ENCODE assay signal across 17 cellular contexts in genomic region chr5:82386576-82386975, GRCh38.
A peak's percentile ranks its signal among the peaks of the same experiment; 100 is the strongest.
DNase-seq lines count a peak whose midpoint lies in the region; ATAC-seq and TF ChIP-seq lines count a peak whose summit lies in the region.
"Had no signal": no experiment of that assay in that cellular context is flagged by ENCODE, and none has a peak within 500 bp of the region (broad histone marks: within the 10 kb centered on the region; RNA-seq: fewer than 3 reads in every experiment).

No MANE protein-coding gene starts in this region.

- H3K27me3 Mint-ChIP-seq in CD14-positive monocyte (ENCODE audit: low read depth in 3 of 3) = peaks cover 0 to 3% (median 2%) of the 10 kb centered on the region in 3 donors

- no peaks in the 10 kb centered on the region for H3K36me3 Mint-ChIP-seq in CD14-positive monocyte
- H3K36me3 Mint-ChIP-seq: immature natural killer cell had no signal

- no peak overlapping the region for H3K27ac Mint-ChIP-seq in CD14-positive monocyte
- H3K27ac Mint-ChIP-seq: immature natural killer cell; naive thymus-derived CD4-positive, alpha-beta T cell had no signal

- no peak overlapping the region for H3K4me3 Mint-ChIP-seq in CD14-positive monocyte
- H3K4me3 Mint-ChIP-seq: central memory CD8-positive, alpha-beta T cell; immature natural killer cell; naive thymus-derived CD4-positive, alpha-beta T cell had no signal

- H3K4me1 Mint-ChIP-seq in CD14-positive monocyte = peaks cover 5% of the 10 kb centered on the region
- H3K4me1 Mint-ChIP-seq: central memory CD8-positive, alpha-beta T cell had no signal

- TF ChIP-seq CTCF in CD14-positive monocyte (IDR thresholded peaks at IDR 0.05) = no peak

- intact Hi-C loops in CD14-positive monocyte (cut with micrococcal nuclease) = no loop called here

- DNase-seq in A172 (ENCODE audit: low spot score) (peak; percentile 69), DMS79 treated with DMSO at 0.1 percent for 48 hours (lab: John Stamatoyannopoulos, UW) (peak; percentile 46), NCI-H446 treated with DMSO at 0.1 percent for 48 hours (lab: John Stamatoyannopoulos, UW) (peak; percentile 60), dermis blood vessel endothelial cell (peak; percentile 31), AML-193 (lab: John Stamatoyannopoulos, UW) (no peak), CD14-positive monocyte (ENCODE audit: low spot score) (no peak)
- no peak for DNase-seq in activated CD8-positive, alpha-beta memory T cell treated with anti-CD3 and anti-CD28 coated beads, Interleukin-2, amount 50 U/mL, for 48 hours
- DNase-seq: activated CD4-positive, CD25-positive, alpha-beta regulatory T cell treated with anti-CD3 and anti-CD28 coated beads, Interleukin-2, amount 50 U/mL, for 72 hours; activated effector memory CD4-positive, alpha-beta T cell treated with Interleukin-2 at 50 U/mL for 16 hours; amniotic stem cell; effector CD8-positive, alpha-beta T cell; immature natural killer cell; naive thymus-derived CD4-positive, alpha-beta T cell; NCI-H526 treated with DMSO at 0.1 percent for 48 hours; stimulated activated CD4-positive, alpha-beta T cell treated with anti-CD3 and anti-CD28 coated beads, Interleukin-4, amount 100 ng/mL, for 24 hours had no signal

- ATAC-seq in HG02642 (IDR thresholded peaks at IDR 0.05; ENCODE audit: poor library complexity, unreplicated experiment) = no peak
- ATAC-seq: naive thymus-derived CD4-positive, alpha-beta T cell had no signal

- peaks cover 0 to 9% (median 4%) of the 10 kb centered on the region in 7 donors for H3K9me3 Mint-ChIP-seq in CD14-positive monocyte
- H3K9me3 Mint-ChIP-seq: central memory CD8-positive, alpha-beta T cell had no signal

Comparison
In these comparisons a context has a peak if more than half of its experiments do, and no peak if none do; other contexts are left out.
1. DNase-seq: peak in A172 (single experiment), DMS79 treated with DMSO at 0.1 percent for 48 hours (single experiment), NCI-H446 treated with DMSO at 0.1 percent for 48 hours (single experiment) and dermis blood vessel endothelial cell (single experiment); none in activated CD8-positive, alpha-beta memory T cell treated with anti-CD3 and anti-CD28 coated beads, Interleukin-2, amount 50 U/mL, for 48 hours (single experiment), AML-193 (0 of 2) and CD14-positive monocyte (single experiment).